8 cellular contexts compared by ENCODE assay signal in the genomic region with DNA sequence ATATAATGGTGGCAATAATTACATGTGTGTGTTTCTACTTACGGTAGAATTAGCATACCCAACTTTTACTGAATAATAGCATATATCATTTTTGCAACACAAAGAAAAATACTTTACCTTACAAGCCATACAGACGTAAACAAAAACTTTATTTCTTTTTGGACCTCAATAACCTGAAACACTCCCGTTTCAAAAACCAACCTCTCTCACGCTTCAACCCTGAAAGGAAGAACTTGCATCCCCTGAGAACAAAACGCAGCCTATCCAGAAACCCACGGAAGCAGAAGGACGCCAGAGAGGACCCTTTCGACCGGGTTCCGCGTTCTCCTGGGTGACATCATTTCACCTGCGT. TPM values are rescaled to one million over a fixed set of nuclear protein-coding genes. Genes with fewer than 3 reads are reported as not detected.
DNase-seq lines count a peak whose midpoint lies in the region; ATAC-seq and TF ChIP-seq lines count a peak whose summit lies in the region.

Gene RNF38, minus strand, starts transcription at position 290 of the 352 bp plus-strand sequence. Its CDS starts 161 bp downstream, at position 129.

- peak within 1 kb of the TSS; percentile 89 for H3K9ac ChIP-seq in SK-N-SH

- intact Hi-C loops in heart left ventricle (cut with DNase I): loop anchor here in 3 of 10 donors (5.0 to 10.0 kb wide), 2 partner anchors 85 to 87 kb away; no protein-coding TSS in a partner anchor

- POLR2A ChIA-PET in SK-N-SH (lab: Yijun Ruan, JAX): interaction anchor here (0.7 to 1.4 kb wide), 5 partner anchors 24 to 366 kb away, joined by 3 to 4 read pairs (median 4); partner anchors contain the start of gene GNE

- no peaks in the 10 kb centered on the region for H3K9me2 ChIP-seq in SK-N-SH

- H3K4me1 ChIP-seq in SK-N-SH (ENCODE audit: control insufficient read depth in 1 of 2, insufficient read depth in 2 of 2, low read depth in 1 of 2, low read length in 1 of 2) (peaks cover 4 to 9% of the 10 kb centered on the region in 2 experiments; a peak in 2 of 4 replicates), heart left ventricle (peaks cover 0 to 58% (median 24%) of the 10 kb centered on the region in 12 donors)

- TF ChIP-seq POLR2A in heart left ventricle (IDR thresholded peaks at IDR 0.05): no peak

- ATAC-seq in SK-N-SH treated with all-trans-retinoic acid at 6 μM for 48 hours (no peak), heart left ventricle (no peak), HG03432 (IDR thresholded peaks at IDR 0.05; ENCODE audit: unreplicated experiment) (no peak)

- TF ChIP-seq EP300 in SK-N-SH (IDR thresholded peaks at IDR 0.05; ENCODE audit: borderline replicate concordance in 1 of 2, low read depth in 1 of 2, low read length in 1 of 2): no peak

- peak within 1 kb of the TSS; percentile 88 for H3K4me2 ChIP-seq in SK-N-SH

- peak within 1 kb of the TSS; percentile 77 to 84 for H3K4me3 ChIP-seq in SK-N-SH (ENCODE audit: low read depth in 2 of 2, low read length in 1 of 2)
- peak within 1 kb of the TSS; percentile 76 to 88 (median 84) for H3K4me3 ChIP-seq in heart left ventricle
- H3K4me3 ChIP-seq in retinal pigment epithelial cell (ENCODE audit: low read length): peak within 1 kb of the TSS; percentile 83

- H3F3A ChIP-seq in SK-N-SH (replicated peaks; ENCODE audit: insufficient read depth): peaks cover 10% of the 10 kb centered on the region

- CTCF ChIA-PET in SK-N-SH (lab: Yijun Ruan, JAX): interaction anchor here (0.8 to 3.5 kb wide), 2 partner anchors 50 to 57 kb away, joined by 3 to 14 read pairs; no protein-coding TSS in a partner anchor

- 2% methylated on average over 12 of the region's 12 CpGs for whole genome bisulfite sequencing in SK-N-SH (ENCODE audit: low lambda C conversion rate)
- 0 to 1% (median 0%) methylated on average over 11 to 12 of the region's 12 CpGs for WGBS in heart left ventricle, 4 donors

- peak within 1 kb of the TSS; percentile 68; the same call in 1 of the 2 replicates for H2AFZ ChIP-seq in SK-N-SH (ENCODE audit: low read depth)

- H3K79me2 ChIP-seq in SK-N-SH (ENCODE audit: insufficient read depth): peaks cover 70% of the 10 kb centered on the region

- TF ChIP-seq RAD21 in SK-N-SH (IDR thresholded peaks at IDR 0.05; ENCODE audit: low read length): no peak

- TF ChIP-seq CTCF in SK-N-SH (IDR thresholded peaks at IDR 0.05) (no peak), heart left ventricle (IDR thresholded peaks at IDR 0.05) (no peak), retinal pigment epithelial cell (conservative IDR thresholded peaks at IDR 0.05; ENCODE audit: low read depth, low read length) (no peak)

- DNase-seq in SK-N-SH (no peak), heart left ventricle (no peak), retinal pigment epithelial cell (ENCODE audit: low read depth) (no peak), NCI-H1436 treated with DMSO at 0.1 percent for 48 hours (lab: John Stamatoyannopoulos, UW) (no peak), COLO829 (ENCODE audit: low spot score) (no peak)
- peak; percentile 55 for DNase-seq in activated naive CD4-positive, alpha-beta T cell treated with anti-CD3 and anti-CD28 coated beads, Interleukin-2, amount 50 U/mL, for 16 hours

- H4K20me1 ChIP-seq in SK-N-SH (ENCODE audit: insufficient read depth): peaks cover 31% of the 10 kb centered on the region

- H3K36me3 ChIP-seq in SK-N-SH (replicated peaks in 1 of 2; ENCODE audit: control insufficient read depth in 1 of 2, insufficient read depth in 2 of 2, low read length in 1 of 2) (peaks cover 9 to 10% of the 10 kb centered on the region in 2 experiments), heart left ventricle (no peaks in the 10 kb centered on the region)

- H3K27me3 ChIP-seq in SK-N-SH (ENCODE audit: insufficient read depth): no peaks in the 10 kb centered on the region
- H3K27me3 ChIP-seq in heart left ventricle: no peaks in the 10 kb centered on the region

- H3K9me3 ChIP-seq in SK-N-SH (no peaks in the 10 kb centered on the region), heart left ventricle (peaks cover 0 to 3% (median 0%) of the 10 kb centered on the region in 12 donors)

- H3K27ac ChIP-seq in SK-N-SH (ENCODE audit: low read depth in 2 of 2, low read length in 1 of 2): peak within 1 kb of the TSS; percentile 84 to 93
- peak within 1 kb of the TSS; percentile 72 to 96 (median 92) for H3K27ac ChIP-seq in heart left ventricle

TF ChIP-seq in SK-N-SH, 30 proteins besides CTCF, POLR2A, EP300 and RAD21:
- no peak for TF ChIP-seq SIN3A (IDR thresholded peaks at IDR 0.05; ENCODE audit: borderline replicate concordance, low read depth, low read length)
- TF ChIP-seq ELF1 (IDR thresholded peaks at IDR 0.05): peak; percentile 62; the same call in 1 of the 2 replicates

TF ChIP-seq in SK-N-SH treated with all-trans-retinoic acid at 6 μM for 48 hours, 23 proteins besides CTCF, POLR2A, EP300 and RAD21:
- no peak for TF ChIP-seq ZNF8 (CRISPR knock-in tag; IDR thresholded peaks at IDR 0.05)
- no peak for TF ChIP-seq ZNF70 (CRISPR knock-in tag; IDR thresholded peaks at IDR 0.05)

RNA-seq across cellular contexts. Expression of gene RNF38, which starts in this region (rescaled TPM):
- 9.5 and 11.8 TPM in 2 replicates for polyA plus RNA-seq in SK-N-SH (2012; rRNA removed)
- 13.2 and 13.5 TPM in 2 replicates for polyA plus RNA-seq in SK-N-SH (2012; cell fraction: cytosol; rRNA removed)
- 9.2 and 17.2 TPM in 2 replicates for polyA plus RNA-seq in SK-N-SH (2012; cell fraction: nucleus; rRNA removed)
- total RNA-seq in heart left ventricle: 10 to 100 TPM; 21.7 to 49.0 (median 33.9) TPM
- 10 to 100 TPM in 1 of 2 donors, 1 to 10 TPM in 1; 6.0 to 16.7 TPM for polyA plus RNA-seq in heart left ventricle
